ENCODE assay signal across 8 cellular contexts in genomic region chrX:55717521-55718497, GRCh38. TPM values are rescaled to one million over a fixed set of nuclear protein-coding genes. Genes with fewer than 3 reads are reported as not detected.
DNase-seq lines count a peak whose midpoint lies in the region; ATAC-seq and TF ChIP-seq lines count a peak whose summit lies in the region.

RRAGB (plus strand) TSS chrX:55717749; CDS start chrX:55718328, 579 bp downstream.

- peak within 1 kb of the TSS; percentile 93 for H3K27ac Mint-ChIP-seq in activated B cell treated with CpG ODN at 0.5 μM for 24 hours

- no peaks in the 10 kb centered on the region for H3K9me3 Mint-ChIP-seq in activated B cell treated with CpG ODN at 0.5 μM for 24 hours

- H3K4me3 Mint-ChIP-seq in activated B cell treated with CpG ODN at 0.5 μM for 24 hours: peak within 1 kb of the TSS; percentile 89

- CTCF ChIA-PET in activated B cell treated with CpG ODN at 0.5 μM for 24 hours (lab: Charles Lee): interaction anchor here (1.2 to 1.5 kb wide), 6 partner anchors 190 to 583 kb away, joined by 4 to 9 read pairs (median 4); partner anchors contain the start of gene USP51

- H3K27me3 Mint-ChIP-seq in activated B cell treated with CpG ODN at 0.5 μM for 24 hours: no peaks in the 10 kb centered on the region

- H3K4me3 ChIP-seq in spleen: peak within 1 kb of the TSS; percentile 47 to 77 (median 57)

- ATAC-seq in GM18907 (IDR thresholded peaks at IDR 0.05; ENCODE audit: unreplicated experiment): peak; percentile 96
- ATAC-seq in HG03159 (IDR thresholded peaks at IDR 0.05; ENCODE audit: unreplicated experiment): peak; percentile 94
- peak; percentile 96 for ATAC-seq in activated B cell treated with CpG ODN at 0.5 μM for 24 hours (ENCODE audit: low read depth)

- peaks cover 31% of the 10 kb centered on the region for H3K36me3 Mint-ChIP-seq in activated B cell treated with CpG ODN at 0.5 μM for 24 hours (ENCODE audit: low read depth)

- H3K36me3 ChIP-seq in spleen: peaks cover 0 to 31% (median 0%) of the 10 kb centered on the region in 6 donors

- H3K27ac ChIP-seq in spleen: peak within 1 kb of the TSS; percentile 68 to 92 (median 90)

- POLR2A ChIA-PET in activated B cell treated with CpG ODN at 0.5 μM for 24 hours (lab: Charles Lee): interaction anchor here (0.7 to 1.6 kb wide), 15 partner anchors 39 to 1673 kb away, joined by 3 to 23 read pairs (median 4); partner anchors contain the start of genes GNL3L, MAGEH1, NBDY and USP51

- H3K4me1 Mint-ChIP-seq in activated B cell treated with CpG ODN at 0.5 μM for 24 hours: peaks cover 28% of the 10 kb centered on the region

- H3K27me3 ChIP-seq in spleen (replicated peaks in 1 of 7): no peaks in the 10 kb centered on the region

- no peak for TF ChIP-seq POLR2A in spleen (IDR thresholded peaks at IDR 0.05)

- no peaks in the 10 kb centered on the region for H3K9me3 ChIP-seq in spleen

- peak; percentile 90 for DNase-seq in AG08396 (ENCODE audit: low spot score)
- DNase-seq in NCI-H2227 treated with DMSO at 0.1 percent for 48 hours (lab: John Stamatoyannopoulos, UW): peak; percentile 97
- peak; percentile 74 for DNase-seq in activated B cell treated with CpG ODN at 0.5 μM for 24 hours
- peak; percentile 90 for DNase-seq in central memory CD4-positive, alpha-beta T cell
- DNase-seq in inferior parietal cortex (ENCODE audit: extremely low spot score): peak; percentile 89
- DNase-seq in spleen: peak; percentile 97

- intact Hi-C loops in activated B cell treated with CpG ODN at 0.5 μM for 24 hours (cut with micrococcal nuclease) (loop anchor here (1.0 to 10.0 kb wide), 17 partner anchors 71 to 1874 kb away; partner anchors contain the start of genes GNL3L, KLF8, NBDY and TSR2), spleen (cut with DNase I; ENCODE audit: low total_unique reads) (no loop called here)

- TF ChIP-seq CTCF in activated B cell treated with CpG ODN at 0.5 μM for 24 hours (IDR thresholded peaks at IDR 0.05) (no peak), spleen (IDR thresholded peaks at IDR 0.05 in 8 of 11, conservative IDR thresholded peaks at IDR 0.05 in 3 of 11) (peak in 10 of 11 experiments; percentile 42 to 80 (median 66))

- peaks cover 4 to 43% (median 17%) of the 10 kb centered on the region in 6 donors for H3K4me1 ChIP-seq in spleen

- 0 to 48% (median 1%) methylated on average over 20 to 46 of the region's 46 CpGs for WGBS in spleen, 5 donors

RNA-seq across cellular contexts. Expression of gene RRAGB, which starts in this region (rescaled TPM):
- 13.2 and 15.3 TPM in 2 replicates for total RNA-seq in activated B cell treated with CpG ODN at 0.5 μM for 24 hours
- total RNA-seq in spleen: 10 to 100 TPM; 16.8 to 26.7 (median 17.8) TPM
- 10 to 100 TPM; 16.0 to 30.7 (median 20.3) TPM for polyA plus RNA-seq in spleen

Comparison
In these comparisons a context has a peak if more than half of its experiments do, and no peak if none do; other contexts are left out.
1. Peak in every context shown above with its lines: DNase-seq, ATAC-seq, H3K4me3 ChIP-seq and H3K27ac ChIP-seq.